Comparison of ENCODE assay signal across 20 cellular contexts in genomic region chr5:72177538-72177937, GRCh38.
DNase-seq lines count a peak whose midpoint lies in the region; ATAC-seq, FAIRE-seq and TF ChIP-seq lines count a peak whose summit lies in the region.
"Had no signal": no experiment of that assay in that cellular context is flagged by ENCODE, and none has a peak within 500 bp of the region (broad histone marks: within the 10 kb centered on the region; RNA-seq: fewer than 3 reads in every experiment).

No MANE protein-coding gene starts in this region.

- H3K4me1 Mint-ChIP-seq in naive thymus-derived CD8-positive, alpha-beta T cell: peaks cover 0 to 1% (median 0%) of the 10 kb centered on the region in 4 donors
- H3K4me1 Mint-ChIP-seq in CD8-positive, alpha-beta T cell (ENCODE audit: low read depth): no peaks in the 10 kb centered on the region
- H3K4me1 Mint-ChIP-seq: CD4-positive, CD25-positive, alpha-beta regulatory T cell; naive thymus-derived CD4-positive, alpha-beta T cell had no signal

- WGBS in GM12878 (ENCODE audit: insufficient coverage, insufficient replicate concordance, low lambda C conversion rate, missing lambda C conversion rate): 32% methylated on average over 3 of the region's 3 CpGs

- in situ Hi-C loops in GM12878 (cut with MboI): no loop called here

- no peak overlapping the region for H3K9ac ChIP-seq in GM12878 (ENCODE audit: control insufficient read depth, insufficient read depth, low read length)

- no peaks in the 10 kb centered on the region for H3K36me3 ChIP-seq in GM12878 (ENCODE audit: control insufficient read depth in 2 of 2, insufficient read depth in 2 of 2, low read length in 1 of 2)
- no peaks in the 10 kb centered on the region for H3K36me3 ChIP-seq in CD8-positive, alpha-beta T cell (ENCODE audit: insufficient read depth, low read length)
- H3K36me3 ChIP-seq: gastrocnemius medialis, lower lobe of right lung had no signal

- H3K4me2 ChIP-seq in GM12878 (ENCODE audit: control insufficient read depth, insufficient read depth): no peak overlapping the region

- FAIRE-seq in GM12878 (lab: Jason Lieb, UNC): no peak
- FAIRE-seq: A204.1, endothelial cell of umbilical vein, TTC549 had no signal

- peaks cover 0 to 2% (median 0%) of the 10 kb centered on the region in 9 donors for H3K9me3 Mint-ChIP-seq in naive thymus-derived CD8-positive, alpha-beta T cell
- H3K9me3 Mint-ChIP-seq in CD8-positive, alpha-beta T cell: no peaks in the 10 kb centered on the region
- H3K9me3 Mint-ChIP-seq: activated CD4-positive, alpha-beta memory T cell treated with anti-CD3 and anti-CD28 coated beads for 36 hours; activated T-cell treated with anti-CD3 and anti-CD28 coated beads, Interleukin-2, amount 50 U/mL, for 72 hours had no signal

- no peak overlapping the region for H3K4me3 Mint-ChIP-seq in naive thymus-derived CD8-positive, alpha-beta T cell
- H3K4me3 Mint-ChIP-seq in CD8-positive, alpha-beta T cell: no peak overlapping the region
- H3K4me3 Mint-ChIP-seq: activated CD4-positive, alpha-beta memory T cell treated with anti-CD3 and anti-CD28 coated beads for 36 hours; activated T-cell treated with anti-CD3 and anti-CD28 coated beads, Interleukin-2, amount 50 U/mL, for 72 hours; CD4-positive, CD25-positive, alpha-beta regulatory T cell; naive thymus-derived CD4-positive, alpha-beta T cell had no signal

- TF ChIP-seq RAD21 in GM12878 (IDR thresholded peaks at IDR 0.05; ENCODE audit: insufficient read depth, low read depth, low read length): no peak

- POLR2A ChIA-PET in GM10248 (lab: Yijun Ruan, JAX): no interaction called here
- POLR2A ChIA-PET in GM12878 (lab: Charles Lee): interaction anchor here (0.6 kb wide), 1 partner anchor 372 kb away, joined by 3 read pairs; no protein-coding TSS in a partner anchor
- POLR2A ChIA-PET in naive thymus-derived CD8-positive, alpha-beta T cell (lab: Charles Lee): no interaction called here
- POLR2A ChIA-PET in CD8-positive, alpha-beta T cell (lab: Charles Lee): no interaction called here

- TF ChIP-seq CTCF in GM10248 (IDR thresholded peaks at IDR 0.05; ENCODE audit: control extremely low read depth, extremely low read depth, low read depth, missing control alignments): no peak
- TF ChIP-seq CTCF in GM12878 (IDR thresholded peaks at IDR 0.05 in 2 of 3, conservative IDR thresholded peaks at IDR 0.05 in 1 of 3; ENCODE audit: control insufficient read depth in 2 of 3, extremely low read depth in 1 of 3, insufficient read depth in 1 of 3, low read depth in 3 of 3, low read length in 3 of 3): no peak
- no peak for TF ChIP-seq CTCF in CD8-positive, alpha-beta T cell (IDR thresholded peaks at IDR 0.05)

- no peak overlapping the region for H2AFZ ChIP-seq in GM12878 (ENCODE audit: control insufficient read depth, low read depth, low read length)

- DNase-seq in GM10248 (ENCODE audit: extremely low spot score): peak; percentile 21
- no peak for DNase-seq in GM12878 (ENCODE audit: low read depth, low spot score)
- DNase-seq in naive thymus-derived CD8-positive, alpha-beta T cell: no peak
- DNase-seq in CD8-positive, alpha-beta T cell: no peak
- DNase-seq: activated CD4-positive, alpha-beta memory T cell treated with anti-CD3 and anti-CD28 coated beads for 36 hours; activated T-cell treated with anti-CD3 and anti-CD28 coated beads, Interleukin-2, amount 50 U/mL, for 72 hours; CD4-positive, CD25-positive, alpha-beta regulatory T cell; cerebellar nuclear complex; gastrocnemius medialis; lower lobe of right lung; naive thymus-derived CD4-positive, alpha-beta T cell; NCI-H1694 treated with DMSO at 0.1 percent for 48 hours; NCI-H510A treated with DMSO at 0.1 percent for 48 hours had no signal

- RAD21 ChIA-PET in GM12878 (lab: Charles Lee; ENCODE audit: unreplicated experiment): no interaction called here

- H3K79me2 ChIP-seq in GM12878 (ENCODE audit: control insufficient read depth, insufficient read depth, low read length): no peaks in the 10 kb centered on the region

- H3K27ac Mint-ChIP-seq in naive thymus-derived CD8-positive, alpha-beta T cell: no peak overlapping the region
- H3K27ac Mint-ChIP-seq in CD8-positive, alpha-beta T cell: no peak overlapping the region
- H3K27ac Mint-ChIP-seq: activated CD4-positive, alpha-beta memory T cell treated with anti-CD3 and anti-CD28 coated beads for 36 hours; activated T-cell treated with anti-CD3 and anti-CD28 coated beads, Interleukin-2, amount 50 U/mL, for 72 hours; CD4-positive, CD25-positive, alpha-beta regulatory T cell; naive thymus-derived CD4-positive, alpha-beta T cell had no signal

- peaks cover 13 to 31% (median 24%) of the 10 kb centered on the region in 5 donors for H3K27me3 Mint-ChIP-seq in naive thymus-derived CD8-positive, alpha-beta T cell
- H3K27me3 Mint-ChIP-seq in CD8-positive, alpha-beta T cell (ENCODE audit: low read depth): peaks cover 41% of the 10 kb centered on the region

- no peak overlapping the region for H3K4me3 ChIP-seq in GM12878
- H3K4me3 ChIP-seq in CD8-positive, alpha-beta T cell (ENCODE audit: low read depth, low read length): no peak overlapping the region
- H3K4me3 ChIP-seq: gastrocnemius medialis, lower lobe of right lung had no signal

- ATAC-seq in GM19467 (IDR thresholded peaks at IDR 0.05; ENCODE audit: unreplicated experiment): peak; percentile 64
- peak; percentile 64 for ATAC-seq in HG02943 (IDR thresholded peaks at IDR 0.05; ENCODE audit: low read depth, unreplicated experiment)
- ATAC-seq in GM12878: peak; percentile 71
- ATAC-seq in naive thymus-derived CD8-positive, alpha-beta T cell: no peak
- no peak for ATAC-seq in CD8-positive, alpha-beta T cell
- ATAC-seq in HG02884 (IDR thresholded peaks at IDR 0.05; ENCODE audit: unreplicated experiment): no peak
- ATAC-seq in HG03565 (IDR thresholded peaks at IDR 0.05; ENCODE audit: unreplicated experiment): no peak
- ATAC-seq: activated T-cell treated with anti-CD3 and anti-CD28 coated beads, Interleukin-2, amount 50 U/mL, for 72 hours; gastrocnemius medialis; lower lobe of right lung; naive thymus-derived CD4-positive, alpha-beta T cell had no signal

- no peak for TF ChIP-seq EP300 in GM12878 (IDR thresholded peaks at IDR 0.05; ENCODE audit: borderline replicate concordance in 1 of 2, control insufficient read depth in 1 of 2, low read depth in 2 of 2, low read length in 2 of 2)

- no peak overlapping the region for H3K27ac ChIP-seq in GM12878 (ENCODE audit: control insufficient read depth, insufficient read depth)
- H3K27ac ChIP-seq in CD8-positive, alpha-beta T cell (ENCODE audit: low read depth, low read length): no peak overlapping the region
- H3K27ac ChIP-seq: lower lobe of right lung had no signal

- no peaks in the 10 kb centered on the region for H3K9me3 ChIP-seq in GM12878 (replicated peaks; ENCODE audit: control insufficient read depth, insufficient read depth, low read length)
- no peaks in the 10 kb centered on the region for H3K9me3 ChIP-seq in CD8-positive, alpha-beta T cell (ENCODE audit: low read length)
- H3K9me3 ChIP-seq: gastrocnemius medialis, lower lobe of right lung had no signal

- no peak for TF ChIP-seq POLR2A in GM12878 (IDR thresholded peaks at IDR 0.05; ENCODE audit: low read depth, low read length)

- no peaks in the 10 kb centered on the region for H3K36me3 Mint-ChIP-seq in naive thymus-derived CD8-positive, alpha-beta T cell
- H3K36me3 Mint-ChIP-seq in CD8-positive, alpha-beta T cell: no peaks in the 10 kb centered on the region
- H3K36me3 Mint-ChIP-seq: activated CD4-positive, alpha-beta memory T cell treated with anti-CD3 and anti-CD28 coated beads for 36 hours; naive thymus-derived CD4-positive, alpha-beta T cell had no signal

- CTCF ChIA-PET in GM10248 (lab: Yijun Ruan, JAX): interaction anchor here (1.4 kb wide), 1 partner anchor 15 kb away, joined by 5 read pairs; no protein-coding TSS in a partner anchor
- CTCF ChIA-PET in GM12878 (lab: Yijun Ruan, JAX): interaction anchor here (1.1 kb wide), 1 partner anchor 10 kb away, joined by 4 read pairs; no protein-coding TSS in a partner anchor
- CTCF ChIA-PET in CD8-positive, alpha-beta T cell (lab: Charles Lee): no interaction called here

- H4K20me1 ChIP-seq in GM12878 (ENCODE audit: control insufficient read depth, insufficient read depth): no peaks in the 10 kb centered on the region

- H3K27me3 ChIP-seq in GM12878 (replicated peaks in 1 of 2; ENCODE audit: control insufficient read depth in 2 of 2, insufficient read depth in 2 of 2, low read length in 1 of 2): peaks cover 3% of the 10 kb centered on the region in 2 experiments; a peak in 3 of 4 replicates
- no peaks in the 10 kb centered on the region for H3K27me3 ChIP-seq in CD8-positive, alpha-beta T cell (ENCODE audit: insufficient read depth, low read length)

- no TSS peak for BruUV-seq in GM12878 (replicated peaks; lab: Mats Ljungman, UMichigan)

- no peaks in the 10 kb centered on the region for H3K4me1 ChIP-seq in GM12878 (ENCODE audit: control insufficient read depth, insufficient read depth, low read length)
- H3K4me1 ChIP-seq in CD8-positive, alpha-beta T cell (ENCODE audit: insufficient read depth, low read length): no peaks in the 10 kb centered on the region
- H3K4me1 ChIP-seq: lower lobe of right lung had no signal

- intact Hi-C loops in GM12878 (cut with micrococcal nuclease; ENCODE audit: unreplicated experiment): no loop called here
- intact Hi-C loops in CD8-positive, alpha-beta T cell (cut with DNase I, micrococcal nuclease): no loop called here

- SMC1A ChIA-PET in GM12878 (lab: Charles Lee; ENCODE audit: uncharacterized antibody, unreplicated experiment): interaction anchor here (0.6 kb wide), 1 partner anchor 16 kb away, joined by 3 read pairs; no protein-coding TSS in a partner anchor

TF ChIP-seq in GM12878, 131 proteins besides CTCF, POLR2A, EP300 and RAD21 (continues in another document):
- no peak for TF ChIP-seq USF1 (IDR thresholded peaks at IDR 0.05; ENCODE audit: borderline replicate concordance, extremely low read length, insufficient read depth, low read depth, low read length)
- TF ChIP-seq WRNIP1 (IDR thresholded peaks at IDR 0.05; ENCODE audit: borderline replicate concordance, low read depth, low read length): no peak
- no peak for TF ChIP-seq POLR2AphosphoS2 (IDR thresholded peaks at IDR 0.05; ENCODE audit: low read depth, low read length)

Comparison
In these comparisons a context has a peak if more than half of its experiments do, and no peak if none do; other contexts are left out.
1. ATAC-seq: peak in GM19467 (single experiment), HG02943 (single experiment) and GM12878 (single experiment); none in naive thymus-derived CD8-positive, alpha-beta T cell (0 of 2), CD8-positive, alpha-beta T cell (single experiment), HG02884 (single experiment) and HG03565 (single experiment).